ENCODE assay signal across 15 cellular contexts in the genomic region with DNA sequence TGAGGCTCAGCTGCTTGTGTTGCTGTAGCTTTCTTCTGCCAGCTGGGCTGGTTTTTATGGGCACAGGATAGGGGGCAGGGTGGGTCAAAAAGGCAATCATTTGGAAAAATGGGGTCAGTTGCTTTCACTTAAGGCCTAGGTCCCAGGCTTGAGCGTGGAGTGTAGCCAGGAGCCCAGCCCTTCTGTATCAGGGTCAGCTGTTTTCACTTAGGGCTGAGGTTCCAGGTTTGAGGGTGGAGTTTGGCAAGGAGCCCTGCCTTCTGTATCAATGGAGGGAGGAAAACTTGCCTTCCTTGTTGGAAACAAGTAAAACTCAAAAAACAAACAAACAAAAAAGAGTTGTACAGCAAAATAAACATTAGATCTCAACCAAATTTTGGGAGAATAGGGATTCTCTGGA. TPM values are rescaled to one million over a fixed set of nuclear protein-coding genes. Genes with fewer than 3 reads are reported as not detected.
"Had no signal": no experiment of that assay in that cellular context is flagged by ENCODE, and none has a peak within 500 bp of the region (broad histone marks: within the 10 kb centered on the region; RNA-seq: fewer than 3 reads in every experiment).

No MANE protein-coding gene starts in this region.

- DNase-seq: activated CD4-positive, alpha-beta T cell treated with anti-CD3 and anti-CD28 coated beads, Interleukin-2, amount 50 U/mL, for 1 hour; activated CD8-positive, alpha-beta memory T cell treated with anti-CD3 and anti-CD28 coated beads for 24 hours; activated naive CD4-positive, alpha-beta T cell treated with Interleukin-2 at 50 U/mL for 16 hours; activated naive CD8-positive, alpha-beta T cell treated with anti-CD3 and anti-CD28 coated beads, Interleukin-2, amount 50 U/mL, for 24 hours; islet precursor cell; left lung; occipital lobe; psoas muscle; right lobe of liver; tibial artery; uterus had no signal

- H3K4me1 ChIP-seq: ascending aorta, left lung, psoas muscle, right lobe of liver, tibial artery, uterus had no signal

- H3K27ac ChIP-seq: ascending aorta, left lung, psoas muscle, right lobe of liver, tibial artery, uterus had no signal

- H3K36me3 ChIP-seq: ascending aorta, left lung, right lobe of liver, tibial artery, uterus had no signal

- ATAC-seq: activated naive CD8-positive, alpha-beta T cell treated with anti-CD3 and anti-CD28 coated beads, Interleukin-2, amount 50 U/mL, for 24 hours; left lung; psoas muscle; right lobe of liver had no signal

- H3K27me3 ChIP-seq: ascending aorta, left lung, right lobe of liver, tibial artery, uterus had no signal

- H3K4me3 Mint-ChIP-seq: activated naive CD8-positive, alpha-beta T cell treated with anti-CD3 and anti-CD28 coated beads, Interleukin-2, amount 50 U/mL, for 24 hours; nephron had no signal

- H3K27ac Mint-ChIP-seq: activated naive CD8-positive, alpha-beta T cell treated with anti-CD3 and anti-CD28 coated beads, Interleukin-2, amount 50 U/mL, for 24 hours; nephron had no signal

- H3K4me1 Mint-ChIP-seq: activated naive CD8-positive, alpha-beta T cell treated with anti-CD3 and anti-CD28 coated beads, Interleukin-2, amount 50 U/mL, for 24 hours; nephron had no signal

- H3K9me3 ChIP-seq: ascending aorta, psoas muscle, right lobe of liver, uterus had no signal

- H3K4me3 ChIP-seq: ascending aorta, left lung, psoas muscle, right lobe of liver, tibial artery, uterus had no signal

- H3K27me3 Mint-ChIP-seq: activated naive CD8-positive, alpha-beta T cell treated with anti-CD3 and anti-CD28 coated beads, Interleukin-2, amount 50 U/mL, for 24 hours had no signal

RNA-seq across cellular contexts. Expression of gene UGT8, which starts 37.0 kb away (rescaled TPM):
- total RNA-seq: ascending aorta, chondrocyte, dermis microvascular lymphatic vessel endothelial cell had no signal
